12 cellular contexts compared by ENCODE assay signal in the genomic region with DNA sequence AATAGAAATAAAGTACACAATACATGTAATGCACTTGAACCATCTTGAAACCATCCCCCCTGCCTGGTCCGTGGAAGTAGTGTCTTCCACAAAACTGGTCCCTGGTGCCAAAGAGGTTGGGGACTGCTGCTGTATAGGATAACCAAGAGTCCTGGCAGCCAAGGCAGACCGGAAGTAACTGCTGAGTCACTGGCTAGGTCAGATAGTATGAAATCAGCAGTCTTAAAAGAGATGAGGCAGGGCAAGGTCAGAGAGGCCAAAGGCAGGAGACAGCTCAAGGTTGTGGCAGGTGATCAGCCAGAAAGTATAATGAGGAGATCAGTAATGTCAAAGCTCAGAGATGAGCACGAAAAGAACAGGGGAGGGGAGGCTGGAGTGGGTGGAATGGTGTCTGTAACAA.
DNase-seq lines count a peak whose midpoint lies in the region; ATAC-seq, FAIRE-seq and TF ChIP-seq lines count a peak whose summit lies in the region.
"Had no signal": no experiment of that assay in that cellular context is flagged by ENCODE, and none has a peak within 500 bp of the region (broad histone marks: within the 10 kb centered on the region; RNA-seq: fewer than 3 reads in every experiment).

No MANE protein-coding gene starts in this region.

- no peak overlapping the region for H3K4me3 Mint-ChIP-seq in HFFc6
- H3K4me3 Mint-ChIP-seq in activated T-cell treated with anti-CD3 and anti-CD28 coated beads, Interleukin-2, amount 50 U/mL, for 4 hours = no peak overlapping the region

- no peak overlapping the region for H3K27ac ChIP-seq in foreskin keratinocyte

- in situ Hi-C loops in Caki2 (cut with HindIII; ENCODE audit: low pct_unique_long_range_greater_than_20kb, low sequenced_read_pairs) = no loop called here

- H3K27me3 ChIP-seq in foreskin keratinocyte = peaks cover 9% of the 10 kb centered on the region

- TF ChIP-seq CTCF in HFFc6 (IDR thresholded peaks at IDR 0.05) = no peak
- no peak for TF ChIP-seq CTCF in foreskin keratinocyte (conservative IDR thresholded peaks at IDR 0.05)

- H3K27ac Mint-ChIP-seq in HFFc6 = no peak overlapping the region; the same call in 1 of the 2 replicates

- FAIRE-seq in RCC 7860 (lab: Jason Lieb, UNC) = no peak
- FAIRE-seq: D721Med had no signal

- no peaks in the 10 kb centered on the region; the same call in 1 of the 2 replicates for H3K27me3 Mint-ChIP-seq in HFFc6 (ENCODE audit: insufficient read depth)
- H3K27me3 Mint-ChIP-seq in activated T-cell treated with anti-CD3 and anti-CD28 coated beads, Interleukin-2, amount 50 U/mL, for 4 hours (ENCODE audit: low read depth) = peaks cover 15% of the 10 kb centered on the region

- peak; percentile 40 for ATAC-seq in foreskin keratinocyte
- no peak for ATAC-seq in activated T-cell treated with anti-CD3 and anti-CD28 coated beads, Interleukin-2, amount 50 U/mL, for 4 hours

- peaks cover 15% of the 10 kb centered on the region for H3K4me1 Mint-ChIP-seq in HFFc6 (ENCODE audit: low read depth)
- no peaks in the 10 kb centered on the region for H3K4me1 Mint-ChIP-seq in activated T-cell treated with anti-CD3 and anti-CD28 coated beads, Interleukin-2, amount 50 U/mL, for 4 hours (ENCODE audit: low read depth)

- no peaks in the 10 kb centered on the region for H3K9me3 Mint-ChIP-seq in HFFc6
- H3K9me3 Mint-ChIP-seq in activated T-cell treated with anti-CD3 and anti-CD28 coated beads, Interleukin-2, amount 50 U/mL, for 4 hours = no peaks in the 10 kb centered on the region

- no peaks in the 10 kb centered on the region for H3K4me1 ChIP-seq in foreskin keratinocyte

- DNase-seq in Caki2 (ENCODE audit: low read depth) = peak; percentile 22
- peak; percentile 10 for DNase-seq in HFFc6
- peak; percentile 56 for DNase-seq in RCC 7860 (ENCODE audit: low spot score)
- peak in 1 of 2 donors; percentile 7 for DNase-seq in foreskin keratinocyte
- DNase-seq in NCI-H1092 treated with DMSO at 0.1 percent for 48 hours (lab: John Stamatoyannopoulos, UW) = no peak
- DNase-seq in activated T-cell treated with anti-CD3 and anti-CD28 coated beads, Interleukin-2, amount 50 U/mL, for 4 hours = no peak
- DNase-seq in CD1c-positive myeloid dendritic cell (ENCODE audit: extremely low spot score) = no peak
- DNase-seq in anterior cingulate cortex (lab: John Stamatoyannopoulos, UW) = no peak
- DNase-seq: activated T-cell treated with anti-CD3 and anti-CD28 coated beads for 4 hours; NCI-H82; stimulated activated naive CD4-positive, alpha-beta T cell treated with Interleukin-2 at 50 U/mL for 16 hours had no signal

- no peaks in the 10 kb centered on the region for H3K36me3 Mint-ChIP-seq in HFFc6 (ENCODE audit: low read depth)
- no peaks in the 10 kb centered on the region for H3K36me3 Mint-ChIP-seq in activated T-cell treated with anti-CD3 and anti-CD28 coated beads, Interleukin-2, amount 50 U/mL, for 4 hours (ENCODE audit: insufficient read depth)

Comparison
In these comparisons a context has a peak if more than half of its experiments do, and no peak if none do; other contexts are left out.
1. DNase-seq: peak in Caki2 (single experiment), HFFc6 (single experiment) and RCC 7860 (single experiment); none in NCI-H1092 treated with DMSO at 0.1 percent for 48 hours (single experiment), activated T-cell treated with anti-CD3 and anti-CD28 coated beads, Interleukin-2, amount 50 U/mL, for 4 hours (single experiment), CD1c-positive myeloid dendritic cell (single experiment) and anterior cingulate cortex (0 of 58).